ENCODE assay signal across 14 cellular contexts in the genomic region with DNA sequence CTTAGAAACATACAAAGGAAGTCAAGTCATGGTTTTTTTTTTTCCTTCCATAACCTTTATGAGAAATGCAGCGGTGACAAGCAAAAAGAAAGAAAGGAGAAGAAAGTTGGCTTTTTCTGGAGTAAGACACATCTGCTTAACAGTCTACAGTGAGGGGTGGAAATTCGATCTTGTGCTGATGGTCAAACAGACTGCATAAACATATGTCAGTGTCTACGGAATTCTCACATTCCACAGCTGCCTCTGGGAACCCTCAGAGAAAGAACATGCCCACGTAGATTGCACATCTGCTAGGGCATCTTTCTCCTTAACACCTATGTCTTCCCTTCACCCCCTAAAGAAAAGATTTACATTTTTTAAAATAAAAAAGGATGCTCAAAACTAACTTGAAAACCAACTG. TPM values are rescaled to one million over a fixed set of nuclear protein-coding genes. Genes with fewer than 3 reads are reported as not detected.
DNase-seq lines count a peak whose midpoint lies in the region; ATAC-seq and TF ChIP-seq lines count a peak whose summit lies in the region.
"Had no signal": no experiment of that assay in that cellular context is flagged by ENCODE, and none has a peak within 500 bp of the region (broad histone marks: within the 10 kb centered on the region; RNA-seq: fewer than 3 reads in every experiment).

No MANE protein-coding gene starts in this region.

- TF ChIP-seq CTCF in endothelial cell (IDR thresholded peaks at IDR 0.05; ENCODE audit: unreplicated experiment), result no peak

- ATAC-seq in HG02884 (IDR thresholded peaks at IDR 0.05; ENCODE audit: unreplicated experiment), result no peak
- ATAC-seq: naive thymus-derived CD8-positive, alpha-beta T cell had no signal

- no peaks in the 10 kb centered on the region for H3K27me3 Mint-ChIP-seq in endothelial cell (ENCODE audit: unreplicated experiment)

- DNase-seq in DMS 273 (lab: John Stamatoyannopoulos, UW; ENCODE audit: unreplicated experiment) (peak; percentile 71), NCI-H2171 treated with DMSO at 0.1 percent for 48 hours (lab: John Stamatoyannopoulos, UW) (peak; percentile 54), endothelial cell (ENCODE audit: low spot score) (no peak), non-pigmented ciliary epithelial cell (ENCODE audit: low read depth) (peak; percentile 76), NCI-H526 (lab: John Stamatoyannopoulos, UW) (no peak), mucosa of gallbladder (ENCODE audit: low spot score) (no peak), iPS-NIHi7 (ENCODE audit: extremely low spot score) (no peak)
- DNase-seq: activated CD8-positive, alpha-beta memory T cell treated with anti-CD3 and anti-CD28 coated beads for 24 hours; activated naive CD4-positive, alpha-beta T cell treated with anti-CD3 and anti-CD28 coated beads, Interleukin-2, amount 50 U/mL, for 16 hours; DMS79; naive thymus-derived CD8-positive, alpha-beta T cell; stimulated activated CD4-positive, alpha-beta T cell treated with anti-CD3 and anti-CD28 coated beads, Interleukin-12 subunit alpha, Interleukin-12 subunit beta, amount 100 ng/mL, for 4 hours had no signal

- no peaks in the 10 kb centered on the region for H3K9me3 Mint-ChIP-seq in endothelial cell (ENCODE audit: unreplicated experiment)
- H3K9me3 Mint-ChIP-seq: naive thymus-derived CD8-positive, alpha-beta T cell; T-helper 2 cell treated with Interferon-gamma antibody and Interleukin-4, amounts not matched to agents 5 μg/mL and 100 μg/mL, for 36 hours had no signal

- H3K4me1 Mint-ChIP-seq in endothelial cell (ENCODE audit: unreplicated experiment), result peaks cover 15% of the 10 kb centered on the region
- H3K4me1 Mint-ChIP-seq: naive thymus-derived CD8-positive, alpha-beta T cell had no signal

- peak overlapping the region; percentile 72 for H3K27ac Mint-ChIP-seq in endothelial cell (ENCODE audit: unreplicated experiment)
- H3K27ac Mint-ChIP-seq: naive thymus-derived CD8-positive, alpha-beta T cell; T-helper 2 cell treated with Interferon-gamma antibody and Interleukin-4, amounts not matched to agents 5 μg/mL and 100 μg/mL, for 36 hours had no signal

- no peak overlapping the region for H3K4me3 Mint-ChIP-seq in endothelial cell (ENCODE audit: unreplicated experiment)
- H3K4me3 Mint-ChIP-seq: naive thymus-derived CD8-positive, alpha-beta T cell; T-helper 2 cell treated with Interferon-gamma antibody and Interleukin-4, amounts not matched to agents 5 μg/mL and 100 μg/mL, for 36 hours had no signal

- no peaks in the 10 kb centered on the region for H3K36me3 Mint-ChIP-seq in endothelial cell (ENCODE audit: low read depth, unreplicated experiment)
- H3K36me3 Mint-ChIP-seq: naive thymus-derived CD8-positive, alpha-beta T cell had no signal

RNA-seq across cellular contexts. Expression of a gene that starts 54.5 kb away (rescaled TPM):
- total RNA-seq in endothelial cell (ENCODE audit: unreplicated experiment) (12.2 TPM), mucosa of gallbladder (40.8 TPM)
- total RNA-seq: naive thymus-derived CD8-positive, alpha-beta T cell had no signal

Comparison
In these comparisons a context has a peak if more than half of its experiments do, and no peak if none do; other contexts are left out.
1. DNase-seq: peak in DMS 273 (single experiment), NCI-H2171 treated with DMSO at 0.1 percent for 48 hours (single experiment) and non-pigmented ciliary epithelial cell (single experiment); none in endothelial cell (single experiment), NCI-H526 (0 of 2), mucosa of gallbladder (single experiment) and iPS-NIHi7 (single experiment).